Comparison of ENCODE assay signal across 9 cellular contexts in genomic region chr9:125126019-125126746, GRCh38. TPM values are rescaled to one million over a fixed set of nuclear protein-coding genes. Genes with fewer than 3 reads are reported as not detected.
DNase-seq lines count a peak whose midpoint lies in the region; ATAC-seq and TF ChIP-seq lines count a peak whose summit lies in the region.
"Had no signal": no experiment of that assay in that cellular context is flagged by ENCODE, and none has a peak within 500 bp of the region (broad histone marks: within the 10 kb centered on the region; RNA-seq: fewer than 3 reads in every experiment).

No MANE protein-coding gene starts in this region.

- TF ChIP-seq RAD21 in HCT116 (IDR thresholded peaks at IDR 0.05; ENCODE audit: low read depth) = no peak

- CTCF ChIA-PET in HCT116 (lab: Charles Lee) = no interaction called here

- POLR2A ChIA-PET in HCT116 (lab: Charles Lee) = no interaction called here

- H3K9me2 ChIP-seq in HCT116 (ENCODE audit: insufficient read depth) = no peaks in the 10 kb centered on the region

- no peaks in the 10 kb centered on the region for H3K27me3 ChIP-seq in HCT116 (ENCODE audit: insufficient read depth, low read length)

- no peak overlapping the region for H3K9ac ChIP-seq in HCT116 (ENCODE audit: low read length)

- DNase-seq in G401 (ENCODE audit: low spot score) (peak; percentile 80), HCT116 (ENCODE audit: low read depth, low spot score) (no peak), NCI-H2196 treated with DMSO at 0.1 percent for 48 hours (lab: John Stamatoyannopoulos, UW; ENCODE audit: unreplicated experiment) (peak; percentile 51), myocyte (ENCODE audit: low read depth) (peak; percentile 98), NCI-H1417 treated with DMSO at 0.1 percent for 48 hours (lab: John Stamatoyannopoulos, UW) (no peak)
- DNase-seq in activated CD8-positive, alpha-beta memory T cell treated with anti-CD3 and anti-CD28 coated beads for 1 hour (ENCODE audit: extremely low read depth in 1 of 2, low read depth in 1 of 2) = peak; percentile 53 to 56
- DNase-seq in effector CD8-positive, alpha-beta T cell (lab: John Stamatoyannopoulos, UW) = peak; percentile 60
- peak; percentile 49 to 77 for DNase-seq in stimulated activated CD8-positive, alpha-beta memory T cell treated with anti-CD3 and anti-CD28 coated beads, Interleukin-7, amount 100 ng/mL, for 48 hours (ENCODE audit: extremely low read depth in 1 of 2, low read depth in 1 of 2)

- in situ Hi-C loops in G401 (cut with HindIII; ENCODE audit: low sequenced_read_pairs) = no loop called here

- no peak overlapping the region for H2AFZ ChIP-seq in HCT116 (ENCODE audit: low read depth, low read length, poor library complexity, severe bottlenecking)

- RAD21 ChIA-PET in HCT116 (lab: Charles Lee; ENCODE audit: low non-redundant PET in 1 of 2, low total read pairs in 2 of 2, uncharacterized antibody in 2 of 2, unreplicated experiment in 2 of 2) = interaction anchor here in 1 of 2 experiments (0.7 kb wide), 1 partner anchor 56 kb away, joined by 4 read pairs; no protein-coding TSS in a partner anchor

- no peak for TF ChIP-seq POLR2A in HCT116 (IDR thresholded peaks at IDR 0.05; ENCODE audit: borderline replicate concordance, extremely low read depth, insufficient read depth, insufficient read length)

- H3K4me1 ChIP-seq in HCT116 (ENCODE audit: control insufficient read depth in 1 of 2, insufficient read depth in 2 of 2, low read length in 2 of 2) = peaks cover 0 to 4% of the 10 kb centered on the region in 2 experiments; a peak in 1 of 4 replicates

- no peak overlapping the region for H3K4me3 ChIP-seq in HCT116 (replicated peaks in 1 of 2; ENCODE audit: low read depth in 1 of 2, low read length in 2 of 2)

- H3K4me2 ChIP-seq in HCT116 (ENCODE audit: low read length) = no peak overlapping the region

- peaks cover 8% of the 10 kb centered on the region; the same call in 1 of the 2 replicates for H3K79me2 ChIP-seq in HCT116 (ENCODE audit: insufficient read depth, low read length)

- H3K27ac ChIP-seq in HCT116 (ENCODE audit: low read depth, low read length) = no peak overlapping the region
- H3K27ac ChIP-seq: VCaP had no signal

- peak; percentile 38; the same call in 1 of the 2 replicates for ATAC-seq in HCT116

- no peaks in the 10 kb centered on the region for H3K36me3 ChIP-seq in HCT116 (ENCODE audit: control insufficient read depth in 1 of 2, insufficient read depth in 2 of 2, low read length in 2 of 2)

- H4K20me1 ChIP-seq in HCT116 (ENCODE audit: insufficient read depth) = no peaks in the 10 kb centered on the region

- intact Hi-C loops in HCT116 (cut with micrococcal nuclease) = no loop called here

- H3K9me3 ChIP-seq in HCT116 (ENCODE audit: control insufficient read depth in 1 of 2, insufficient read depth in 1 of 2, low read depth in 1 of 2, low read length in 2 of 2) = no peaks in the 10 kb centered on the region

- BruUV-seq in HCT116 (replicated peaks; lab: Mats Ljungman, UMichigan) = no TSS peak

- no peak for TF ChIP-seq CTCF in HCT116 (IDR thresholded peaks at IDR 0.05 in 2 of 3, conservative IDR thresholded peaks at IDR 0.05 in 1 of 3; ENCODE audit: borderline replicate concordance in 1 of 3, insufficient read depth in 1 of 3, low read depth in 2 of 3, low read length in 2 of 3)

TF ChIP-seq in HCT116, 20 proteins besides CTCF, POLR2A, EP300 and RAD21:
- TF ChIP-seq SRF (IDR thresholded peaks at IDR 0.05; ENCODE audit: low read depth) (no peak), TCF7L2 (IDR thresholded peaks at IDR 0.05; ENCODE audit: borderline replicate concordance, extremely low read depth, insufficient read depth, insufficient read length) (no peak), ZNF274 (IDR thresholded peaks at IDR 0.05; ENCODE audit: low read depth, low read length) (no peak), SP1 (IDR thresholded peaks at IDR 0.05; ENCODE audit: low read depth) (no peak), EGR1 (IDR thresholded peaks at IDR 0.05; ENCODE audit: low read depth) (no peak), POLR2AphosphoS5 (IDR thresholded peaks at IDR 0.05; ENCODE audit: low read depth, low read length) (no peak)
TF ChIP-seq in HCT116: peak in this region for 0.

RNA-seq across cellular contexts. Expression of gene SCAI, which starts 17.1 kb away (rescaled TPM):
- total RNA-seq in G401 (2014; rRNA removed; shearing (Covaris generic)) = 3.5 and 4.8 TPM in 2 replicates
- total RNA-seq in HCT116 (2021; ENCODE audit: unreplicated experiment) = 14.0 TPM
- polyA plus RNA-seq in HCT116 (2012) = 3.0 and 3.4 TPM in 2 replicates
- 7.5 and 12.5 TPM in 2 replicates for total RNA-seq in myocyte
- 3.1 TPM for polyA plus RNA-seq in myocyte (2012)

Comparison
In these comparisons a context has a peak if more than half of its experiments do, and no peak if none do; other contexts are left out.
1. DNase-seq: peak in G401 (single experiment), NCI-H2196 treated with DMSO at 0.1 percent for 48 hours (single experiment), activated CD8-positive, alpha-beta memory T cell treated with anti-CD3 and anti-CD28 coated beads for 1 hour (2 of 2), effector CD8-positive, alpha-beta T cell (single experiment), myocyte (single experiment) and stimulated activated CD8-positive, alpha-beta memory T cell treated with anti-CD3 and anti-CD28 coated beads, Interleukin-7, amount 100 ng/mL, for 48 hours (2 of 2); none in HCT116 (single experiment) and NCI-H1417 treated with DMSO at 0.1 percent for 48 hours (single experiment).